Comparison of ENCODE assay signal across 8 cellular contexts in the genomic region with DNA sequence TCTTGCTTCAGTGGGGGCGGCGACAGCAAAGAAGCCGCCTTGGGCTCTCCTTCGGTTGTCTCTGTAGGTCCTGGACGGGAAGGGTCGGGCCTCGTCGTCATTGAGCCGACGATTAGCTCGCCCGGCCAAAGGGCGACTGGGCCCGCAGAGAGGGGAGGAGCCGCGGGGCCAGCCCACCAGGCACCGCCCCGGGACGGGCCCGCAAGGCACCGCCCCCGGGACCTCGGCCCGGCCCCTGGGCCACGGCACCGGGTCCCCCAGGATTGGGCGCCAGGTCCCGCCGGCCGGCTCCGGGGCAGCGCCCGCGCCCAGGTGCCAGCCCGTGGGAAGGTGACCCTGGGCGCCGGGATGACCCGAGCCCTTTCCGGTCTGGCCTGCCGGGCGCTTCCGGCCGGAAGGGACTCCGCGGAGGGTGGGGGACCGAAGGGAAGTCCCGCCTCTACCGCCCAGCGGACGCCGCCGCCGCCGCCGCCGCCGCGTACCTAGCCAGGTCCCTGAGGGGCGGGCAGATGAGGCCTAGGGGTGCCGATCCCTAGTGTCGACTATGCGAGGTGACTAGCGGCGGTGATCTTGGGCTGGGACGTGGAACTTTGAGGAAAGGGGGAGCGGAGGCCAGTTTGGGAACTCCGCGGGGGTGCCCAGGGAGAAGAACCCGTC. TPM values are rescaled to one million over a fixed set of nuclear protein-coding genes. Genes with fewer than 3 reads are reported as not detected.
A peak's percentile ranks its signal among the peaks of the same experiment; 100 is the strongest.
DNase-seq lines count a peak whose midpoint lies in the region; ATAC-seq and TF ChIP-seq lines count a peak whose summit lies in the region.

Gene GBA2, minus strand, starts transcription at position 371 of the 657 bp plus-strand sequence. CDS start 524 bp downstream, outside the sequence.
A gene with protein sequence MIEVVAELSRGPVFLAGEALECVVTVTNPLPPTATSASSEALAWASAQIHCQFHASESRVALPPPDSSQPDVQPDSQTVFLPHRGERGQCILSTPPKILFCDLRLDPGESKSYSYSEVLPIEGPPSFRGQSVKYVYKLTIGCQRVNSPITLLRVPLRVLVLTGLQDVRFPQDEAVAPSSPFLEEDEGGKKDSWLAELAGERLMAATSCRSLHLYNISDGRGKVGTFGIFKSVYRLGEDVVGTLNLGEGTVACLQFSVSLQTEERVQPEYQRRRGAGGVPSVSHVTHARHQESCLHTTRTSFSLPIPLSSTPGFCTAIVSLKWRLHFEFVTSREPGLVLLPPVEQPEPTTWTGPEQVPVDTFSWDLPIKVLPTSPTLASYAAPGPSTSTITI (plus strand): TSS at position 430 of the 657 bp plus-strand sequence. CDS start 469 bp downstream, outside the sequence.

- in situ Hi-C loops in T47D (cut with HindIII; ENCODE audit: low pct_unique_long_range_greater_than_20kb, low sequenced_read_pairs), result no loop called here

- TF ChIP-seq POLR2A in sigmoid colon (IDR thresholded peaks at IDR 0.05), result peak; percentile 34 to 62

- H3K4me3 ChIP-seq in iPS-18a (ENCODE audit: low read length), result peak within 1 kb of the TSS; percentile 86
- peak within 1 kb of the TSS; percentile 87 to 97 (median 89) for H3K4me3 ChIP-seq in sigmoid colon

- no peaks in the 10 kb centered on the region for H3K9me3 ChIP-seq in iPS-18a (ENCODE audit: control insufficient read depth, low read depth, low read length)
- no peaks in the 10 kb centered on the region for H3K9me3 ChIP-seq in sigmoid colon

- no peak within 1 kb of the TSS for H3K27ac ChIP-seq in iPS-18a (ENCODE audit: low read length)
- peak within 1 kb of the TSS; percentile 90 to 97 (median 92) for H3K27ac ChIP-seq in sigmoid colon

- H3K27me3 ChIP-seq in iPS-18a (ENCODE audit: control insufficient read depth, insufficient read depth, low read length) (no peaks in the 10 kb centered on the region), sigmoid colon (no peaks in the 10 kb centered on the region)

- intact Hi-C loops in sigmoid colon (cut with DNase I), result loop anchor here (5.0 to 10.0 kb wide), 4 partner anchors 63 to 1084 kb away; partner anchors contain the start of genes CCL27 and SPAG8

- peaks cover 4% of the 10 kb centered on the region for H3K4me1 ChIP-seq in iPS-18a (ENCODE audit: control insufficient read depth, low read depth, low read length)
- H3K4me1 ChIP-seq in sigmoid colon, result peaks cover 0 to 58% (median 56%) of the 10 kb centered on the region in 4 donors

- 0% methylated on average over 69 of the region's 69 CpGs for WGBS in sigmoid colon, 2 donors

- H3K36me3 ChIP-seq in iPS-18a (ENCODE audit: control insufficient read depth, low read depth, low read length), result peaks cover 37% of the 10 kb centered on the region
- H3K36me3 ChIP-seq in sigmoid colon, result peaks cover 18 to 50% (median 41%) of the 10 kb centered on the region in 4 donors

- no peak for TF ChIP-seq CTCF in sigmoid colon (IDR thresholded peaks at IDR 0.05)

- peak within 1 kb of the TSS; percentile 56 for H3K9ac ChIP-seq in iPS-18a (ENCODE audit: low read length)

- TF ChIP-seq EP300 in sigmoid colon (IDR thresholded peaks at IDR 0.05), result no peak

- peak; percentile 71 for ATAC-seq in HG02870 (IDR thresholded peaks at IDR 0.05; ENCODE audit: unreplicated experiment)

- DNase-seq in NCI-H1436 (lab: John Stamatoyannopoulos, UW) (peak; percentile 39), NCI-H1436 treated with DMSO at 0.1 percent for 48 hours (lab: John Stamatoyannopoulos, UW) (no peak), NCI-H2029 (lab: John Stamatoyannopoulos, UW) (peak; percentile 82), UCSD-AML1 (lab: John Stamatoyannopoulos, UW; ENCODE audit: unreplicated experiment) (peak; percentile 87), T47D (ENCODE audit: low read depth in 1 of 2, low spot score in 1 of 2) (peak; percentile 25 to 81), sigmoid colon (peak; percentile 92)

RNA-seq across cellular contexts. Expression of gene GBA2, which starts in this region (rescaled TPM):
- 10 to 100 TPM; 45.9 to 91.7 (median 64.8) TPM for total RNA-seq in sigmoid colon
- polyA plus RNA-seq in sigmoid colon, result 10 to 100 TPM; 34.8 to 88.5 (median 58.5) TPM

RNA-seq across cellular contexts. Expression of the second gene that starts in this region (rescaled TPM):
- total RNA-seq in sigmoid colon, result 10 to 100 TPM; 13.3 to 23.5 (median 13.5) TPM
- polyA plus RNA-seq in sigmoid colon, result 10 to 100 TPM; 10.2 to 37.2 (median 21.3) TPM
